In the genomic region with DNA sequence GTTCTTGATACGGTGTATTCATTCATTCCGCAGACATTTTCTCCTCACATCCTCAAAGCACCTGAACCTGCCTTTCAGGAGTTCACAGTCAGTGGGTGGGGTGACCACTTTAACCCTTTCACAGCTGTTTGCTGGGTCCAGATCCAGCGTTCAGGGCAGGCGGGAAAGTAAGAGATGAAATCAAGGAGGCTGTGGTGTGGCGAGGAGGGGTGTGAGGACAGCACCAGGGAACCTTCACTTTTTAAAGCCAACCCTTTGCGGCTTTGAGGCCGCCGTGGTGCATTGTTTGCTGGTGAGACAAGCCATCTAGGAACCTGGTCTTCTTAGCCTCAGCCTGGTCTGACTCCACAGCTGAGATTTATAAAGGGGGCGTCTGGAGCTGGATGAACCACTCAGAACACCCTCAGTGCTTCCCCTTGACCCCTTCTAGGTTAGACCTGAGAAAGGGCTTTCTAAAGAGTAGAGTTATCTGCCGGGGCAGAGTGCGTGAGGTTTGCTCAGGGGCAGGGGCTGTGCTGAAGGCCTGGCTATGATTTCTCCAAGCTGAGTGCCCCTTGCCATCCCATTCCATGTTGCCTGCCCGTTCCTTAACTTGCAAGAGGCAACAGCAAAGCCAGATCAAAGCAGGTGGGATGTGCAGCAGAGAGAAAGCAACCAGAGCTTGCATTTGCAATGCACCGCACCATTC, we compare ENCODE assay signal across 11 cellular contexts. TPM values are rescaled to one million over a fixed set of nuclear protein-coding genes. Genes with fewer than 3 reads are reported as not detected.
DNase-seq lines count a peak whose midpoint lies in the region; ATAC-seq and TF ChIP-seq lines count a peak whose summit lies in the region.
"Had no signal": no experiment of that assay in that cellular context is flagged by ENCODE, and none has a peak within 500 bp of the region (broad histone marks: within the 10 kb centered on the region; RNA-seq: fewer than 3 reads in every experiment).

No MANE protein-coding gene starts in this region.

- H3K36me3 Mint-ChIP-seq in activated CD4-positive, alpha-beta T cell treated with anti-CD3 and anti-CD28 coated beads, Interleukin-2, amount 10 ng/mL, durations not matched to agents 7 days and 5 days (ENCODE audit: low read depth), result peaks cover 71% of the 10 kb centered on the region

- POLR2A ChIA-PET in activated CD4-positive, alpha-beta T cell treated with anti-CD3 and anti-CD28 coated beads, Interleukin-2, amount 10 ng/mL, durations not matched to agents 7 days and 5 days (lab: Charles Lee), result interaction anchor here (0.7 kb wide), 1 partner anchor 41 kb away, joined by 4 read pairs; no protein-coding TSS in a partner anchor

- H3K27ac Mint-ChIP-seq in activated CD4-positive, alpha-beta T cell treated with anti-CD3 and anti-CD28 coated beads, Interleukin-2, amount 10 ng/mL, durations not matched to agents 7 days and 5 days, result peak overlapping the region; percentile 89

- no peaks in the 10 kb centered on the region for H3K9me3 ChIP-seq in breast epithelium
- H3K9me3 ChIP-seq: uterus had no signal

- peak; percentile 4 for TF ChIP-seq POLR2A in GM15510 (IDR thresholded peaks at IDR 0.05; ENCODE audit: borderline replicate concordance, extremely low read depth, insufficient read length)
- TF ChIP-seq POLR2A in breast epithelium (IDR thresholded peaks at IDR 0.05), result no peak

- H3K36me3 ChIP-seq in breast epithelium, result no peaks in the 10 kb centered on the region
- H3K36me3 ChIP-seq: uterus had no signal

- peaks cover 47% of the 10 kb centered on the region for H3K4me1 Mint-ChIP-seq in activated CD4-positive, alpha-beta T cell treated with anti-CD3 and anti-CD28 coated beads, Interleukin-2, amount 10 ng/mL, durations not matched to agents 7 days and 5 days

- CTCF ChIA-PET in activated CD4-positive, alpha-beta T cell treated with anti-CD3 and anti-CD28 coated beads, Interleukin-2, amount 10 ng/mL, durations not matched to agents 7 days and 5 days (lab: Charles Lee), result interaction anchor here (0.6 to 14.8 kb wide), 8 partner anchors 12 to 247 kb away, joined by 3 to 317 read pairs (median 4); a partner anchor contains a TSS

- H3K4me3 ChIP-seq in breast epithelium, result no peak overlapping the region
- H3K4me3 ChIP-seq: uterus had no signal

- H3K4me3 Mint-ChIP-seq in activated CD4-positive, alpha-beta T cell treated with anti-CD3 and anti-CD28 coated beads, Interleukin-2, amount 10 ng/mL, durations not matched to agents 7 days and 5 days, result peak overlapping the region; percentile 86

- peak; percentile 73 for DNase-seq in activated CD4-positive, alpha-beta T cell treated with anti-CD3 and anti-CD28 coated beads, Interleukin-2, amount 10 ng/mL, durations not matched to agents 7 days and 5 days
- peak; percentile 41 for DNase-seq in effector CD4-positive, alpha-beta T cell
- DNase-seq in stimulated activated naive CD4-positive, alpha-beta T cell (lab: John Stamatoyannopoulos, UW), result peak; percentile 30 to 63 (median 52)
- no peak for DNase-seq in breast epithelium (ENCODE audit: low spot score in 2 of 2)
- DNase-seq: kidney glomerular epithelial cell, NCI-H1930, RPMI8226, uterus had no signal

- ATAC-seq in HG02588 (IDR thresholded peaks at IDR 0.05; ENCODE audit: unreplicated experiment), result no peak
- ATAC-seq in GM18868 (IDR thresholded peaks at IDR 0.05; ENCODE audit: unreplicated experiment), result no peak

- TF ChIP-seq CTCF in breast epithelium (IDR thresholded peaks at IDR 0.05), result no peak

- H3K27me3 ChIP-seq in breast epithelium, result no peaks in the 10 kb centered on the region
- H3K27me3 ChIP-seq: uterus had no signal

- no peak overlapping the region for H3K27ac ChIP-seq in breast epithelium
- H3K27ac ChIP-seq: uterus had no signal

- H3K9me3 Mint-ChIP-seq in activated CD4-positive, alpha-beta T cell treated with anti-CD3 and anti-CD28 coated beads, Interleukin-2, amount 10 ng/mL, durations not matched to agents 7 days and 5 days, result peaks cover 3% of the 10 kb centered on the region

- peaks cover 8 to 9% of the 10 kb centered on the region in 2 donors for H3K4me1 ChIP-seq in breast epithelium

- intact Hi-C loops in breast epithelium (cut with DNase I; ENCODE audit: low total_unique reads), result loop anchor here (10.0 kb wide), 1 partner anchor 1740 kb away; no protein-coding TSS in a partner anchor

- no peaks in the 10 kb centered on the region for H3K27me3 Mint-ChIP-seq in activated CD4-positive, alpha-beta T cell treated with anti-CD3 and anti-CD28 coated beads, Interleukin-2, amount 10 ng/mL, durations not matched to agents 7 days and 5 days

RNA-seq across cellular contexts. Expression of a gene that starts 0.9 kb away (rescaled TPM):
- 100 to 1,000 TPM; 281 to 323 TPM for total RNA-seq in activated CD4-positive, alpha-beta T cell treated with anti-CD3 and anti-CD28 coated beads, Interleukin-2, amount 10 ng/mL, durations not matched to agents 7 days and 5 days
- total RNA-seq in breast epithelium, result 1 to 10 TPM in 1 of 3 donors, under 1 TPM in 2; 0.16 to 1.0 (median 0.33) TPM

Comparison
In these comparisons a context has a peak if more than half of its experiments do, and no peak if none do; other contexts are left out.
1. DNase-seq: peak in activated CD4-positive, alpha-beta T cell treated with anti-CD3 and anti-CD28 coated beads, Interleukin-2, amount 10 ng/mL, durations not matched to agents 7 days and 5 days (single experiment), effector CD4-positive, alpha-beta T cell (single experiment) and stimulated activated naive CD4-positive, alpha-beta T cell (6 of 6); none in breast epithelium (0 of 2).
2. RNA of a gene that starts 0.9 kb away (total RNA-seq): 281 to 323 TPM in activated CD4-positive, alpha-beta T cell treated with anti-CD3 and anti-CD28 coated beads, Interleukin-2, amount 10 ng/mL, durations not matched to agents 7 days and 5 days; 0.16 to 1.0 TPM in breast epithelium; every median in the first group is over 100 times any median in the second.